In the genomic region with DNA sequence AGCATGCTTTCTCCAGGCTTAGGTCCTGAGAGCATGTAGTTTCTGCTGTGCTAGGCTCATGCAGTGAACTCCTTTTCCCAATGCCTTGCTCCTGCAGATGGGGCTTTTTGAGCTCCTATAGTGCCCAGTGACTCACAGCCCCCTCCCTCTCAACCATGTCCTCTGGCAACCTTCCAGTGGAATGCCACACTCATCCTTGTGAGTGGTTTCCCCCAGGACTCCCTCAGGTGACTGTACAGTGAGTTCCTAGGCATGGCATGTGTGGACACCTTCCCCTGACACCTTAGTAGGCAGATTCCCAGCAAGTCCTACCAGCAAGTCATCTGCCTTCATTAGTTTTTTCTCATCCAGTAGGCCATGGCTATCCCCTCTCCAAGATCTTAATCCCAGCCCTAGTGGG, we compare ENCODE assay signal across 17 cellular contexts.
A peak's percentile ranks its signal among the peaks of the same experiment; 100 is the strongest.
DNase-seq lines count a peak whose midpoint lies in the region; ATAC-seq and TF ChIP-seq lines count a peak whose summit lies in the region.
"Had no signal": no experiment of that assay in that cellular context is flagged by ENCODE, and none has a peak within 500 bp of the region (broad histone marks: within the 10 kb centered on the region; RNA-seq: fewer than 3 reads in every experiment).

No MANE protein-coding gene starts in this region.

- no peak overlapping the region for H2AFZ ChIP-seq in mammary epithelial cell (ENCODE audit: low read depth, low read length)

- CTCF ChIA-PET in mammary epithelial cell (lab: Charles Lee; ENCODE audit: low non-redundant PET): no interaction called here

- dilution Hi-C loops in mammary epithelial cell (cut with HindIII; ENCODE audit: low sequenced_read_pairs): no loop called here

- DNase-seq in GOT3 (lab: John Stamatoyannopoulos, UW): peak; percentile 31
- DNase-seq in LoVo (ENCODE audit: low spot score): peak; percentile 70
- DNase-seq in mammary epithelial cell: peak; percentile 100
- no peak for DNase-seq in lung (ENCODE audit: low spot score)
- no peak for DNase-seq in G401 (ENCODE audit: low spot score)
- DNase-seq in right lobe of liver: no peak
- DNase-seq: activated CD4-positive, alpha-beta T cell treated with anti-CD3 and anti-CD28 coated beads, Interleukin-2, amount 50 U/mL, for 4 hours; activated naive CD8-positive, alpha-beta T cell treated with anti-CD3 and anti-CD28 coated beads, Interleukin-2, amount 50 U/mL, for 24 hours; DMS79; endodermal cell; gastrocnemius medialis; H9; NCI-H1048; right cardiac atrium had no signal

- no peaks in the 10 kb centered on the region for H3K79me2 ChIP-seq in mammary epithelial cell (ENCODE audit: insufficient read depth, low read length)

- no peak for TF ChIP-seq POLR2A in right lobe of liver (IDR thresholded peaks at IDR 0.05)

- peak overlapping the region; percentile 25 for H3K4me2 ChIP-seq in mammary epithelial cell (ENCODE audit: insufficient read depth, low read depth, low read length)

- TF ChIP-seq CTCF in mammary epithelial cell (conservative IDR thresholded peaks at IDR 0.05 in 1 of 2, IDR thresholded peaks at IDR 0.05 in 1 of 2; ENCODE audit: extremely low read depth in 1 of 2, insufficient read depth in 1 of 2, low read depth in 1 of 2, low read length in 2 of 2) (no peak), lung (IDR thresholded peaks at IDR 0.05; ENCODE audit: control extremely low read depth, extremely low read depth) (no peak), right lobe of liver (IDR thresholded peaks at IDR 0.05) (no peak)

- ATAC-seq in lung (ENCODE audit: insufficient read depth, low FRiP score): peak; percentile 17
- no peak for ATAC-seq in GM18511 (IDR thresholded peaks at IDR 0.05; ENCODE audit: unreplicated experiment)
- no peak for ATAC-seq in right lobe of liver
- no peak for ATAC-seq in GM18502 (IDR thresholded peaks at IDR 0.05; ENCODE audit: poor library complexity, unreplicated experiment)
- ATAC-seq: activated naive CD8-positive, alpha-beta T cell treated with anti-CD3 and anti-CD28 coated beads, Interleukin-2, amount 50 U/mL, for 24 hours; gastrocnemius medialis; right cardiac atrium had no signal

- intact Hi-C loops in mammary epithelial cell (cut with micrococcal nuclease) (loop anchor here (2.0 kb wide), 3 partner anchors 54 to 84 kb away; no protein-coding TSS in a partner anchor), right lobe of liver (cut with DNase I) (no loop called here)

- no peaks in the 10 kb centered on the region for H3K27me3 ChIP-seq in mammary epithelial cell (ENCODE audit: insufficient read depth, low read length)
- H3K27me3 ChIP-seq in lung (ENCODE audit: control insufficient read depth, insufficient read depth): no peaks in the 10 kb centered on the region
- H3K27me3 ChIP-seq in right lobe of liver: no peaks in the 10 kb centered on the region
- H3K27me3 ChIP-seq: gastrocnemius medialis had no signal

- BruUV-seq in mammary epithelial cell (replicated peaks; lab: Mats Ljungman, UMichigan): no TSS peak

- H3K9me3 ChIP-seq in mammary epithelial cell (replicated peaks; ENCODE audit: insufficient read depth, low read length): no peaks in the 10 kb centered on the region
- peaks cover 0 to 2% of the 10 kb centered on the region in 2 donors for H3K9me3 ChIP-seq in lung (ENCODE audit: control insufficient read depth in 2 of 2, insufficient read depth in 1 of 2, low read length in 1 of 2)
- H3K9me3 ChIP-seq in right lobe of liver: no peaks in the 10 kb centered on the region
- H3K9me3 ChIP-seq: gastrocnemius medialis, thoracic aorta had no signal

- H3K27ac ChIP-seq in mammary epithelial cell (ENCODE audit: insufficient read depth, low read depth, low read length): peak overlapping the region; percentile 64
- H3K27ac ChIP-seq in lung (ENCODE audit: low read depth in 1 of 2, low read length in 1 of 2): no peak overlapping the region
- no peak overlapping the region for H3K27ac ChIP-seq in right lobe of liver
- H3K27ac ChIP-seq: gastrocnemius medialis, thoracic aorta had no signal

- in situ Hi-C loops in mammary epithelial cell (cut with MboI; ENCODE audit: low sequenced_read_pairs in 2 of 2): no loop called here
- in situ Hi-C loops in G401 (cut with HindIII; ENCODE audit: low sequenced_read_pairs): no loop called here

- peaks cover 29% of the 10 kb centered on the region for H3K4me1 ChIP-seq in mammary epithelial cell (ENCODE audit: insufficient read depth, low read length)
- peaks cover 0 to 2% of the 10 kb centered on the region in 2 donors for H3K4me1 ChIP-seq in lung (ENCODE audit: control insufficient read depth in 2 of 2, insufficient read depth in 2 of 2, low read length in 2 of 2)
- H3K4me1 ChIP-seq in right lobe of liver: no peaks in the 10 kb centered on the region
- H3K4me1 ChIP-seq: gastrocnemius medialis had no signal

- H3K4me3 ChIP-seq in mammary epithelial cell (replicated peaks in 1 of 3; ENCODE audit: insufficient read depth in 1 of 3, low read depth in 2 of 3, low read length in 3 of 3) (no peak overlapping the region), lung (no peak overlapping the region), right lobe of liver (no peak overlapping the region)
- H3K4me3 ChIP-seq: gastrocnemius medialis, thoracic aorta had no signal

- H4K20me1 ChIP-seq in mammary epithelial cell (ENCODE audit: insufficient read depth, low read length): no peaks in the 10 kb centered on the region

- no peaks in the 10 kb centered on the region for H3K36me3 ChIP-seq in mammary epithelial cell (ENCODE audit: insufficient read depth, low read length)
- H3K36me3 ChIP-seq in lung (ENCODE audit: control insufficient read depth in 2 of 2, insufficient read depth in 2 of 2, low read length in 2 of 2): no peaks in the 10 kb centered on the region
- H3K36me3 ChIP-seq in right lobe of liver: no peaks in the 10 kb centered on the region
- H3K36me3 ChIP-seq: gastrocnemius medialis, thoracic aorta had no signal

- no peak overlapping the region for H3K9ac ChIP-seq in mammary epithelial cell (ENCODE audit: insufficient read depth, low read length)

Comparison
In these comparisons a context has a peak if more than half of its experiments do, and no peak if none do; other contexts are left out.
1. DNase-seq: peak in GOT3 (single experiment), LoVo (single experiment) and mammary epithelial cell (single experiment); none in lung (single experiment), G401 (single experiment) and right lobe of liver (0 of 3).